In genomic region chrX:7055386-7056137, GRCh38 we compare ENCODE assay signal across 21 cellular contexts.
DNase-seq lines count a peak whose midpoint lies in the region; ATAC-seq, FAIRE-seq and TF ChIP-seq lines count a peak whose summit lies in the region.
"Had no signal": no experiment of that assay in that cellular context is flagged by ENCODE, and none has a peak within 500 bp of the region (broad histone marks: within the 10 kb centered on the region; RNA-seq: fewer than 3 reads in every experiment).

No MANE protein-coding gene starts in this region.

- TF ChIP-seq CTCF in SU-DHL-6 (IDR thresholded peaks at IDR 0.05; ENCODE audit: insufficient read depth, low read length, poor library complexity, severe bottlenecking) (no peak), esophagus squamous epithelium (IDR thresholded peaks at IDR 0.05) (no peak)

- FAIRE-seq in GM12891 (lab: Jason Lieb, UNC) (peak; percentile 89), small intestine (lab: Jason Lieb, UNC) (no peak)
- FAIRE-seq: GM12892 had no signal

- H3K4me1 ChIP-seq in esophagus squamous epithelium = peaks cover 0 to 6% (median 0%) of the 10 kb centered on the region in 3 donors
- peaks cover 0 to 4% of the 10 kb centered on the region in 2 donors for H3K4me1 ChIP-seq in small intestine (ENCODE audit: control insufficient read depth in 2 of 2, insufficient read depth in 1 of 2, low read depth in 1 of 2, low read length in 1 of 2)
- H3K4me1 ChIP-seq: breast epithelium, heart right ventricle, Peyer's patch, vagina had no signal

- WGBS in esophagus squamous epithelium, 2 donors = 59 to 71% methylated on average over 8 to 10 of the region's 10 CpGs
- 31 to 62% (median 38%) methylated on average over 10 of the region's 10 CpGs for WGBS in small intestine, 3 donors

- H2AFZ ChIP-seq in SU-DHL-6 (ENCODE audit: low read depth, low read length, severe bottlenecking) = no peak overlapping the region

- peaks cover 15% of the 10 kb centered on the region; the same call in 1 of the 2 replicates for H3K79me2 ChIP-seq in SU-DHL-6 (ENCODE audit: insufficient read depth, low read length)

- H3K9me3 ChIP-seq in SU-DHL-6 (ENCODE audit: insufficient read depth, low read length) = no peaks in the 10 kb centered on the region
- no peaks in the 10 kb centered on the region for H3K9me3 ChIP-seq in esophagus squamous epithelium
- H3K9me3 ChIP-seq in small intestine (ENCODE audit: control insufficient read depth, low read depth) = no peaks in the 10 kb centered on the region
- H3K9me3 ChIP-seq: breast epithelium, heart right ventricle, neutrophil, Peyer's patch, SJCRH30, vagina had no signal

- no peak overlapping the region for H3K4me3 ChIP-seq in SU-DHL-6 (ENCODE audit: insufficient read depth, low read length, poor library complexity, severe bottlenecking)
- H3K4me3 ChIP-seq in esophagus squamous epithelium = no peak overlapping the region
- no peak overlapping the region for H3K4me3 ChIP-seq in small intestine (ENCODE audit: low read depth in 1 of 2, low read length in 2 of 2)
- H3K4me3 ChIP-seq: breast epithelium, coronary artery, heart right ventricle, Peyer's patch, SJCRH30, vagina had no signal

- H4K20me1 ChIP-seq in SU-DHL-6 (ENCODE audit: low read depth, low read length) = no peaks in the 10 kb centered on the region

- no peaks in the 10 kb centered on the region for H3K9me2 ChIP-seq in SU-DHL-6 (replicated peaks; ENCODE audit: insufficient read depth, low read length)

- TF ChIP-seq POLR2A in GM12891 (IDR thresholded peaks at IDR 0.05; ENCODE audit: low read depth, low read length) (no peak), esophagus squamous epithelium (IDR thresholded peaks at IDR 0.05) (no peak)

- ATAC-seq in HG03025 (IDR thresholded peaks at IDR 0.05; ENCODE audit: low FRiP score, unreplicated experiment) = no peak
- no peak for ATAC-seq in GM19455 (IDR thresholded peaks at IDR 0.05; ENCODE audit: unreplicated experiment)
- ATAC-seq: heart right ventricle had no signal

- H3K27me3 ChIP-seq in SU-DHL-6 (ENCODE audit: low read length) (no peaks in the 10 kb centered on the region), esophagus squamous epithelium (no peaks in the 10 kb centered on the region), small intestine (ENCODE audit: control insufficient read depth in 2 of 2, insufficient read depth in 2 of 2, low read length in 2 of 2) (no peaks in the 10 kb centered on the region)
- H3K27me3 ChIP-seq: breast epithelium, heart right ventricle, neutrophil, Peyer's patch, SJCRH30, vagina had no signal

- intact Hi-C loops in esophagus squamous epithelium (cut with DNase I) = no loop called here

- H3K9ac ChIP-seq in SU-DHL-6 (ENCODE audit: low read length) = no peak overlapping the region

- H3K4me2 ChIP-seq in SU-DHL-6 (ENCODE audit: low read depth, low read length, poor library complexity, severe bottlenecking) = peak overlapping the region; percentile 22

- H3K27ac ChIP-seq in SU-DHL-6 (ENCODE audit: low read depth, low read length) (peak overlapping the region; percentile 64), esophagus squamous epithelium (peak overlapping the region in 3 of 4 donors; percentile 14 to 55 (median 46)), small intestine (ENCODE audit: low read depth in 1 of 2, low read length in 1 of 2) (peak overlapping the region; percentile 40 to 46)
- H3K27ac ChIP-seq: breast epithelium, coronary artery, heart right ventricle, neutrophil, SJCRH30, vagina, VCaP had no signal

- DNase-seq in GM12891 (ENCODE audit: insufficient read length, low spot score) = no peak
- no peak for DNase-seq in esophagus squamous epithelium (lab: John Stamatoyannopoulos, UW)
- peak; percentile 74 for DNase-seq in small intestine
- no peak for DNase-seq in activated CD8-positive, alpha-beta memory T cell treated with anti-CD3 and anti-CD28 coated beads for 24 hours
- DNase-seq: activated CD4-positive, alpha-beta memory T cell treated with anti-CD3 and anti-CD28 coated beads, Interleukin-2, amount 10 ng/mL, durations not matched to agents 7 days and 5 days; DMS79; heart right ventricle; NCI-H1417; NCI-H510A; stimulated activated CD4-positive, alpha-beta T cell treated with anti-CD3 and anti-CD28 coated beads, Interleukin-1b, Interleukin-23, amount 100 ng/mL, for 48 hours had no signal

- H3F3A ChIP-seq in SU-DHL-6 (ENCODE audit: insufficient read depth) = peaks cover 11% of the 10 kb centered on the region

- H3K36me3 ChIP-seq in SU-DHL-6 (ENCODE audit: low read length) (no peaks in the 10 kb centered on the region), esophagus squamous epithelium (peaks cover 0 to 16% (median 0%) of the 10 kb centered on the region in 3 donors), small intestine (ENCODE audit: control insufficient read depth in 2 of 2, insufficient read depth in 2 of 2, low read length in 2 of 2) (no peaks in the 10 kb centered on the region)
- H3K36me3 ChIP-seq: breast epithelium, neutrophil, Peyer's patch, SJCRH30, vagina had no signal

TF ChIP-seq in GM12891, 5 proteins besides CTCF, POLR2A, EP300 and RAD21:
- TF ChIP-seq POLR2AphosphoS5 (IDR thresholded peaks at IDR 0.05; ENCODE audit: low read depth, low read length) (no peak), PAX5 (IDR thresholded peaks at IDR 0.05; ENCODE audit: insufficient read depth, low read length, severe bottlenecking) (no peak), POU2F2 (IDR thresholded peaks at IDR 0.05; ENCODE audit: low read depth, low read length) (no peak), TAF1 (IDR thresholded peaks at IDR 0.05; ENCODE audit: low read depth, low read length) (no peak), SPI1 (IDR thresholded peaks at IDR 0.05; ENCODE audit: low read depth, low read length) (no peak)
